Comparison of ENCODE assay signal across 14 cellular contexts in the genomic region with DNA sequence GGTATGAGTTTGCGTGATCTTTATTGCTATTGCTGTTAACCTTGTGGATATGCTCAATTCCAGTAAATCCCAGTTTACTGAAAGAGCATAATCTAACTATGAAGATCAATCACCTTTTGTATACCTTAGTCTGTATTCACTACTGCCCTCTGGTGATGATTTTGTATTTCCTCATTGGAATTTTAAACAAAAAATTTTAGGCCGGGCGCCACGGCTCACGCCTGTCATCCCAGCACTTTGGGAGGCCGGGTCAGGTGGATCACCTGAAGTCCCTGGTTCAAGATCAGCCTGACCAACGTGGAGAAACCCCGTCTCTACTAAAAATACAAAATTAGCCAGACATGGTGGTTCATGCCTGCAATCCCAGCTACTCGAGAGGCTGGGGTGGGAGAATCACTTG. TPM values are rescaled to one million over a fixed set of nuclear protein-coding genes. Genes with fewer than 3 reads are reported as not detected.
DNase-seq lines count a peak whose midpoint lies in the region; ATAC-seq and TF ChIP-seq lines count a peak whose summit lies in the region.
"Had no signal": no experiment of that assay in that cellular context is flagged by ENCODE, and none has a peak within 500 bp of the region (broad histone marks: within the 10 kb centered on the region; RNA-seq: fewer than 3 reads in every experiment).

No MANE protein-coding gene starts in this region.

- H3K9ac ChIP-seq in GM23248: no peak overlapping the region

- no peaks in the 10 kb centered on the region for H3K27me3 ChIP-seq in GM23248 (replicated peaks; ENCODE audit: insufficient read depth)
- no peaks in the 10 kb centered on the region for H3K27me3 ChIP-seq in WERI-Rb-1 (ENCODE audit: insufficient read depth, low read depth, severe bottlenecking)

- in situ Hi-C loops in GM23248 (cut with MboI): no loop called here

- peak; percentile 52 for ATAC-seq in left lobe of liver
- ATAC-seq: mucosa of descending colon; stimulated activated memory B cell treated with anti-CD40 and anti-IgM and Interleukin-4, amounts not matched to agents 10 μg/mL and 1 μg/mL and 100 μg/mL, for 72 hours had no signal

- no peak overlapping the region for H3K4me3 Mint-ChIP-seq in immature natural killer cell
- H3K4me3 Mint-ChIP-seq: activated T-cell treated with anti-CD3 and anti-CD28 coated beads, Interleukin-2, amount 50 U/mL, for 24 hours; central memory CD8-positive, alpha-beta T cell; stimulated activated memory B cell treated with anti-CD40 and anti-IgM and Interleukin-4, amounts not matched to agents 10 μg/mL and 1 μg/mL and 100 μg/mL, for 72 hours had no signal

- H3K27ac Mint-ChIP-seq in immature natural killer cell: no peak overlapping the region
- H3K27ac Mint-ChIP-seq: activated T-cell treated with anti-CD3 and anti-CD28 coated beads, Interleukin-2, amount 50 U/mL, for 24 hours; stimulated activated memory B cell treated with anti-CD40 and anti-IgM and Interleukin-4, amounts not matched to agents 10 μg/mL and 1 μg/mL and 100 μg/mL, for 72 hours had no signal

- no peaks in the 10 kb centered on the region for H3K9me2 ChIP-seq in GM23248 (ENCODE audit: insufficient read depth)

- WGBS in GM23248 (ENCODE audit: low coverage in 1 of 2, low lambda C conversion rate in 2 of 2, missing lambda C conversion rate in 2 of 2), 2 experiments: 80 to 85% methylated on average over 9 of the region's 9 CpGs

- H3K36me3 ChIP-seq in GM23248 (ENCODE audit: low read depth) (no peaks in the 10 kb centered on the region), WERI-Rb-1 (no peaks in the 10 kb centered on the region)

- peaks cover 7% of the 10 kb centered on the region for H3K4me1 ChIP-seq in GM23248 (ENCODE audit: insufficient read depth)

- no peaks in the 10 kb centered on the region for H3K36me3 Mint-ChIP-seq in immature natural killer cell

- H2AFZ ChIP-seq in GM23248: no peak overlapping the region

- TF ChIP-seq CTCF in AG10803 (conservative IDR thresholded peaks at IDR 0.05; ENCODE audit: low read length) (peak; percentile 28), WERI-Rb-1 (IDR thresholded peaks at IDR 0.05; ENCODE audit: low read depth, low read length) (peak; percentile 21; the same call in 1 of the 2 replicates)

- H3K9me3 ChIP-seq in GM23248 (ENCODE audit: low read depth): no peaks in the 10 kb centered on the region
- H3K9me3 ChIP-seq in WERI-Rb-1 (ENCODE audit: severe bottlenecking): no peaks in the 10 kb centered on the region
- H3K9me3 ChIP-seq: mucosa of descending colon had no signal

- no peak overlapping the region for H3K4me2 ChIP-seq in GM23248 (ENCODE audit: unreplicated experiment)

- no peaks in the 10 kb centered on the region for H3K9me3 Mint-ChIP-seq in immature natural killer cell
- H3K9me3 Mint-ChIP-seq: activated T-cell treated with anti-CD3 and anti-CD28 coated beads, Interleukin-2, amount 50 U/mL, for 24 hours; central memory CD8-positive, alpha-beta T cell; stimulated activated memory B cell treated with anti-CD40 and anti-IgM and Interleukin-4, amounts not matched to agents 10 μg/mL and 1 μg/mL and 100 μg/mL, for 72 hours had no signal

- no peak overlapping the region for H3K4me3 ChIP-seq in AG10803 (ENCODE audit: low read length)
- no peak overlapping the region for H3K4me3 ChIP-seq in GM23248
- H3K4me3 ChIP-seq in WERI-Rb-1 (ENCODE audit: low read depth, low read length): no peak overlapping the region
- H3K4me3 ChIP-seq: mucosa of descending colon had no signal

- H3K4me1 Mint-ChIP-seq in immature natural killer cell: peaks cover 16 to 43% of the 10 kb centered on the region in 2 donors

- no peaks in the 10 kb centered on the region for H4K20me1 ChIP-seq in GM23248 (ENCODE audit: insufficient read depth)

- DNase-seq in AG10803 (ENCODE audit: low read depth): no peak
- peak; percentile 40 for DNase-seq in GM23248
- no peak for DNase-seq in WERI-Rb-1
- no peak for DNase-seq in left lobe of liver (ENCODE audit: low spot score)
- no peak for DNase-seq in T-helper 1 cell
- DNase-seq in immature natural killer cell: no peak
- DNase-seq in COLO829 (ENCODE audit: low spot score): no peak
- DNase-seq in stimulated activated CD4-positive, alpha-beta T cell treated with anti-CD3 and anti-CD28 coated beads, Interleukin-12 subunit alpha, Interleukin-12 subunit beta, amount 100 ng/mL, for 4 hours: no peak
- DNase-seq: activated T-cell treated with anti-CD3 and anti-CD28 coated beads, Interleukin-2, amount 50 U/mL, for 24 hours; DMS79; head of caudate nucleus; mucosa of descending colon had no signal

- H3K27me3 Mint-ChIP-seq in immature natural killer cell (ENCODE audit: low read depth in 3 of 3): peaks cover 0 to 2% (median 0%) of the 10 kb centered on the region in 3 donors
- H3K27me3 Mint-ChIP-seq: activated T-cell treated with anti-CD3 and anti-CD28 coated beads, Interleukin-2, amount 50 U/mL, for 24 hours; central memory CD8-positive, alpha-beta T cell; stimulated activated memory B cell treated with anti-CD40 and anti-IgM and Interleukin-4, amounts not matched to agents 10 μg/mL and 1 μg/mL and 100 μg/mL, for 72 hours had no signal

- H3K27ac ChIP-seq in GM23248 (no peak overlapping the region), WERI-Rb-1 (no peak overlapping the region)

- peaks cover 70% of the 10 kb centered on the region for H3K79me2 ChIP-seq in GM23248 (ENCODE audit: insufficient read depth)

- H3F3A ChIP-seq in GM23248 (ENCODE audit: insufficient read depth): no peaks in the 10 kb centered on the region

RNA-seq across cellular contexts. Expression of a gene that starts 5.1 kb away (rescaled TPM):
- total RNA-seq in GM23248 (2014; rRNA removed; shearing (Covaris generic)): 37.4 and 40.5 TPM in 2 replicates
- 71.9 and 74.2 TPM in 2 replicates for polyA plus RNA-seq in GM23248 (2016; fragmentation: Nextera tagmentation; extraction: Ambion mirVana)
- 16.5 TPM for total RNA-seq in left lobe of liver
- polyA plus RNA-seq in immature natural killer cell: 10 to 100 TPM; 69.3 to 82.1 (median 78.9) TPM

RNA-seq across cellular contexts. Expression of a gene that starts 22.1 kb away (rescaled TPM):
- total RNA-seq in GM23248 (2014; rRNA removed; shearing (Covaris generic)): 126 and 129 TPM in 2 replicates
- polyA plus RNA-seq in GM23248 (2016; fragmentation: Nextera tagmentation; extraction: Ambion mirVana) (122 and 124 TPM in 2 replicates), immature natural killer cell (100 to 1,000 TPM; 110 to 119 (median 118) TPM)
- total RNA-seq in left lobe of liver: 38.3 TPM

RNA-seq across cellular contexts. Expression of a gene that starts 56.7 kb away (rescaled TPM):
- 0.25 and 0.76 TPM in 2 replicates for total RNA-seq in GM23248 (2014; rRNA removed; shearing (Covaris generic))
- polyA plus RNA-seq in GM23248 (2016; fragmentation: Nextera tagmentation; extraction: Ambion mirVana) (1.4 and 1.8 TPM in 2 replicates), immature natural killer cell (1 to 10 TPM in 1 of 3 donors, under 1 TPM in 2; 0.49 to 3.0 (median 0.66) TPM)
- total RNA-seq in left lobe of liver: 0.75 TPM
